8 cellular contexts compared by ENCODE assay signal in genomic region chr12:124774054-124774461, GRCh38.
DNase-seq lines count a peak whose midpoint lies in the region; ATAC-seq and TF ChIP-seq lines count a peak whose summit lies in the region.

No MANE protein-coding gene starts in this region.

- TF ChIP-seq POLR2A in GM19099 (IDR thresholded peaks at IDR 0.05; ENCODE audit: extremely low read depth, insufficient read length, low read depth) (peak; percentile 60), gastroesophageal sphincter (IDR thresholded peaks at IDR 0.05) (no peak)

- DNase-seq in BE2C (no peak), endodermal cell (no peak), amniotic stem cell (lab: John Stamatoyannopoulos, UW) (no peak)
- DNase-seq in activated naive CD8-positive, alpha-beta T cell treated with anti-CD3 and anti-CD28 coated beads for 36 hours, result peak; percentile 35

- no peaks in the 10 kb centered on the region for H3K27me3 ChIP-seq in BE2C
- H3K27me3 ChIP-seq in endodermal cell (ENCODE audit: control insufficient read depth, insufficient read depth, low read length, poor library complexity, severe bottlenecking), result no peaks in the 10 kb centered on the region
- H3K27me3 ChIP-seq in gastroesophageal sphincter, result no peaks in the 10 kb centered on the region

- H3K9me3 Mint-ChIP-seq in activated naive CD8-positive, alpha-beta T cell treated with anti-CD3 and anti-CD28 coated beads for 36 hours, result peaks cover 9% of the 10 kb centered on the region
- no peaks in the 10 kb centered on the region for H3K9me3 Mint-ChIP-seq in endodermal cell

- H3K9me3 ChIP-seq in BE2C, result no peaks in the 10 kb centered on the region
- H3K9me3 ChIP-seq in endodermal cell (ENCODE audit: control insufficient read depth, low read length), result no peaks in the 10 kb centered on the region
- H3K9me3 ChIP-seq in gastroesophageal sphincter, result no peaks in the 10 kb centered on the region

- TF ChIP-seq CTCF in BE2C (IDR thresholded peaks at IDR 0.05; ENCODE audit: low read depth, low read length), result no peak
- no peak for TF ChIP-seq CTCF in endodermal cell (conservative IDR thresholded peaks at IDR 0.05)
- no peak for TF ChIP-seq CTCF in gastroesophageal sphincter (IDR thresholded peaks at IDR 0.05)

- no peak for TF ChIP-seq EP300 in gastroesophageal sphincter (IDR thresholded peaks at IDR 0.05)

- H3K36me3 Mint-ChIP-seq in activated naive CD8-positive, alpha-beta T cell treated with anti-CD3 and anti-CD28 coated beads for 36 hours, result peaks cover 14% of the 10 kb centered on the region
- no peaks in the 10 kb centered on the region for H3K36me3 Mint-ChIP-seq in endodermal cell (ENCODE audit: low read depth)

- peak overlapping the region; percentile 61 for H3K4me3 Mint-ChIP-seq in activated naive CD8-positive, alpha-beta T cell treated with anti-CD3 and anti-CD28 coated beads for 36 hours
- no peak overlapping the region for H3K4me3 Mint-ChIP-seq in endodermal cell

- peak overlapping the region; percentile 93 for H3K27ac Mint-ChIP-seq in activated naive CD8-positive, alpha-beta T cell treated with anti-CD3 and anti-CD28 coated beads for 36 hours
- no peak overlapping the region for H3K27ac Mint-ChIP-seq in endodermal cell

- H3K4me3 ChIP-seq in BE2C (ENCODE audit: low read depth, low read length) (peak overlapping the region; percentile 39), skin epidermis (peak overlapping the region in 3 of 7 experiments; percentile 6 to 15 (median 7)), endodermal cell (ENCODE audit: low read length) (no peak overlapping the region), gastroesophageal sphincter (no peak overlapping the region)

- peaks cover 12% of the 10 kb centered on the region for H3K4me1 ChIP-seq in BE2C
- peaks cover 5% of the 10 kb centered on the region for H3K4me1 ChIP-seq in endodermal cell (ENCODE audit: control insufficient read depth, insufficient read depth, low read length)
- peaks cover 0 to 30% (median 7%) of the 10 kb centered on the region in 3 donors for H3K4me1 ChIP-seq in gastroesophageal sphincter

- ATAC-seq in HG03139 (IDR thresholded peaks at IDR 0.05; ENCODE audit: unreplicated experiment), result peak; percentile 33
- ATAC-seq in gastroesophageal sphincter, result no peak

- H3K36me3 ChIP-seq in BE2C, result peaks cover 6% of the 10 kb centered on the region
- H3K36me3 ChIP-seq in endodermal cell (ENCODE audit: control insufficient read depth, insufficient read depth, low read length), result no peaks in the 10 kb centered on the region
- H3K36me3 ChIP-seq in gastroesophageal sphincter, result peaks cover 0 to 5% of the 10 kb centered on the region in 2 donors

- WGBS in endodermal cell (ENCODE audit: insufficient coverage in 1 of 2, insufficient read length in 1 of 2), 2 experiments, result 82 to 88% methylated on average over 9 to 12 of the region's 12 CpGs
- WGBS in gastroesophageal sphincter (ENCODE audit: low coverage in 1 of 2), 2 donors, result 60 to 94% methylated on average over 1 to 4 of the region's 12 CpGs

- H3K27ac ChIP-seq in skin epidermis, result peak overlapping the region in 17 of 21 experiments; percentile 6 to 75 (median 54)
- no peak overlapping the region for H3K27ac ChIP-seq in endodermal cell (ENCODE audit: low read depth, low read length)
- peak overlapping the region in 2 of 4 donors; percentile 20 to 47 for H3K27ac ChIP-seq in gastroesophageal sphincter

- peaks cover 34% of the 10 kb centered on the region for H3K4me1 Mint-ChIP-seq in activated naive CD8-positive, alpha-beta T cell treated with anti-CD3 and anti-CD28 coated beads for 36 hours
- peaks cover 3% of the 10 kb centered on the region for H3K4me1 Mint-ChIP-seq in endodermal cell

- peaks cover 22% of the 10 kb centered on the region for H3K27me3 Mint-ChIP-seq in activated naive CD8-positive, alpha-beta T cell treated with anti-CD3 and anti-CD28 coated beads for 36 hours
- peaks cover 15% of the 10 kb centered on the region for H3K27me3 Mint-ChIP-seq in endodermal cell (ENCODE audit: insufficient read depth)

- no peak overlapping the region for H3K9ac ChIP-seq in endodermal cell (ENCODE audit: extremely low read depth, low read length, poor library complexity, severe bottlenecking)
